Comparison of ENCODE assay signal across 8 cellular contexts in the genomic region with DNA sequence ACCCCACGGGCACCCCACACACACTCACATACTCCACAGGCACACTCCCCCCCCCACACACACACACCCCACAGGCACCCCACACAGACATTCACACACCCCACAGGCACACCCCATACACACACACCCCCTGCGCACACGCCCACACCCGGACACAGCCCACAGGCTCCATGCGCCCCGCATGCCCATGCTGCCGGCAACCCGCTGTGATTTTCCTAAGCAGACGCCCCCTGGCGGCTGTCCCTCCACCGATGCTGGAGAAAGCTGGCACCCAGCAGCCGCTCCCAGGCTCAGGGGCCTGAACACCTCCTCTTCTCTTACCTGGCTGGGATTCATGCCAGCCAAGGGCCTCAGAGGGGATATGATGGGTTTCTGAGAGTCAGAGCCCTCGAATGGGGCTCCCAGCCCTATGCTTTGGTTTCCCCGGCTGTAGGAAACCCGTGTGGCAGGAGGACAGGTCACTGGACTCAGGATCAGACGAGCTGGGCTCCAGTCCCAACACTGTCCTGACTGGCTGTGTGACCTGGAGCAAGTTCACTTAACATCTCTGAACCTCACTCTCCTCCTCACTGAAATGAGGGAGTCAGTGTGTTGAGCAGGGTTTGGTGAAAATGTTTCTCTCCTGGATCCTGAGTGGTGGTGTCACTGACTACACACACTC. TPM values are rescaled to one million over a fixed set of nuclear protein-coding genes. Genes with fewer than 3 reads are reported as not detected.
DNase-seq lines count a peak whose midpoint lies in the region; ATAC-seq lines count a peak whose summit lies in the region.

No MANE protein-coding gene starts in this region.

- 20% methylated on average over 16 of the region's 16 CpGs for WGBS in right cardiac atrium

- no peak overlapping the region for H3K27ac ChIP-seq in right cardiac atrium (ENCODE audit: low read length)

- ATAC-seq in right cardiac atrium (peak; percentile 70 to 71), sciatic nerve (peak; percentile 61), HG02870 (IDR thresholded peaks at IDR 0.05; ENCODE audit: unreplicated experiment) (no peak)

- no peaks in the 10 kb centered on the region for H3K9me3 ChIP-seq in right cardiac atrium (ENCODE audit: control insufficient read depth, low read length)

- intact Hi-C loops in right cardiac atrium (cut with DNase I) (loop anchor here in 1 of 4 donors (10.0 kb wide), 1 partner anchor 457 kb away; no protein-coding TSS in a partner anchor), sciatic nerve (cut with DNase I) (no loop called here)

- no peak overlapping the region for H3K4me3 ChIP-seq in right cardiac atrium (ENCODE audit: low read length)

- peak; percentile 81 for DNase-seq in EL
- DNase-seq in LoVo (ENCODE audit: low spot score), result peak; percentile 74
- peak; percentile 37 for DNase-seq in T-helper 22 cell (ENCODE audit: low read depth)
- peak in 51 of 56 donors; percentile 15 to 92 (median 57) for DNase-seq in amygdala (lab: John Stamatoyannopoulos, UW)
- peak; percentile 85 to 96 (median 94) for DNase-seq in right cardiac atrium
- peak; percentile 91 for DNase-seq in sciatic nerve (ENCODE audit: low spot score)
- DNase-seq in NCI-H187 treated with DMSO at 0.1 percent for 48 hours (lab: John Stamatoyannopoulos, UW), result no peak

- H3K27me3 ChIP-seq in right cardiac atrium (ENCODE audit: control insufficient read depth, insufficient read depth), result no peaks in the 10 kb centered on the region

- H3K4me1 ChIP-seq in right cardiac atrium (ENCODE audit: control insufficient read depth, insufficient read depth, low read length), result no peaks in the 10 kb centered on the region

RNA-seq across cellular contexts. Expression of gene TNFRSF13B, which starts 19.6 kb away (rescaled TPM):
- not detected for total RNA-seq in right cardiac atrium
- not detected for polyA plus RNA-seq in right cardiac atrium
- total RNA-seq in sciatic nerve, result not detected

RNA-seq across cellular contexts. Expression of gene MPRIP, which starts 50.8 kb away (rescaled TPM):
- total RNA-seq in right cardiac atrium, result 100 to 1,000 TPM; 295 to 331 (median 321) TPM
- polyA plus RNA-seq in right cardiac atrium, result 228 TPM
- 500 TPM for total RNA-seq in sciatic nerve
